1 cellular context compared by ENCODE assay signal in the genomic region with DNA sequence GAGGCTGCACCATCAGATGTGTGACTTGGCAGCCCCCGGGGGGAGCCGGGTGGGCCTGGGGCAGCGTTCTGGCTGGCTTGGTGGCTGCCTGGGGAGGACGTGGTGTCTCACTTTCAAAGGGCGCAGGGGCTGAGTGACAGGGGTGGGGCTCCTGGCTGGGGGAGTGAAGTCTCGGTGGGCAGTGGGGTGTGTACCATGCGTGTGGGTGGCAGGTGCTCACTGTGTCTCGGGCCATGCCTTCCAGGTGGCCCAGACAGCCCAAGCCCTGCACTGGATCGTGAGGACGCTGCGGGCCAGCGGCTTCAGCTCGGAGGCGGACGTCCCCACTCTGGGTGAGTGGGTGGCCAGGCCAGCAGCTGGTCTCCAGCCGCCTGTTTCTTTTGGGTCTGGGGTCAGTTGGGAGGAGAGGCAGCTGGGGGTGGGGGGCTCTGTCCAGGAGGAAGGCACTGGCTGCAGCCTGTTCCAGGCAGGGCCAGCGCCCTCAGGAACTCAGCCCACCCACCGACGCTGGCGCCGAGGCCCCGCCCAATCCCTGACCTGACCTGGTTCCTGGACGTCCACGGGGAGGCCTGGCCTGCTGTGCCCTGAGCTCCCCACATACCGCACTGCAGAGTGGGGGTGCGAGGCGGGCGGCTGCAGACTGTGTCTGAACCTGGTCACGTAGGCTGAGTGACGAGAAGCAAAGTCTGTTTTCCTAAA.
TF ChIP-seq lines count a peak whose summit lies in the region.

No MANE protein-coding gene starts in this region.

TF ChIP-seq in HEK293T, 16 proteins besides CTCF, POLR2A, EP300 and RAD21:
- TF ChIP-seq FOXK2 (IDR thresholded peaks at IDR 0.05) (no peak), ARNT (IDR thresholded peaks at IDR 0.05) (no peak), BHLHE40 (IDR thresholded peaks at IDR 0.05; ENCODE audit: borderline replicate concordance) (no peak)
